Comparison of ENCODE assay signal across 32 cellular contexts in genomic region chr11:8381871-8382396, GRCh38.
"Had no signal": no experiment of that assay in that cellular context is flagged by ENCODE, and none has a peak within 500 bp of the region (broad histone marks: within the 10 kb centered on the region; RNA-seq: fewer than 3 reads in every experiment).

No MANE protein-coding gene starts in this region.

- H3K36me3 ChIP-seq: heart right ventricle, left lung, lower lobe of right lung, pancreas, sigmoid colon, upper lobe of left lung had no signal

- ATAC-seq: body of pancreas; effector memory CD8-positive, alpha-beta T cell; left lung; lower lobe of right lung; mucosa of descending colon; pancreas; psoas muscle had no signal

- H3K4me3 ChIP-seq: body of pancreas, dorsolateral prefrontal cortex, heart right ventricle, left lung, lower lobe of right lung, mucosa of descending colon, pancreas, psoas muscle, sigmoid colon, upper lobe of left lung had no signal

- H3K27me3 Mint-ChIP-seq: activated naive CD8-positive, alpha-beta T cell had no signal

- DNase-seq: activated CD4-positive, alpha-beta T cell treated with anti-CD3 and anti-CD28 coated beads for 48 hours; activated CD4-positive, alpha-beta T cell treated with anti-CD3 and anti-CD28 coated beads, Interleukin-2, amount 50 U/mL, for 48 hours; activated CD8-positive, alpha-beta memory T cell treated with anti-CD3 and anti-CD28 coated beads for 24 hours; activated effector memory CD4-positive, alpha-beta T cell treated with Interleukin-2 at 50 U/mL for 16 hours; activated naive CD4-positive, alpha-beta T cell treated with Interleukin-2 at 50 U/mL for 16 hours; anterior cingulate cortex; body of pancreas; dorsolateral prefrontal cortex; effector memory CD8-positive, alpha-beta T cell; erythroblast; heart right ventricle; left lung; lower lobe of right lung; mesendoderm; mucosa of descending colon; psoas muscle; sigmoid colon; small intestine; stimulated activated CD4-positive, alpha-beta T cell treated with anti-CD3 and anti-CD28 coated beads, Interleukin-15, amount 100 ng/mL, for 24 hours; stimulated activated CD4-positive, alpha-beta T cell treated with anti-CD3 and anti-CD28 coated beads, Interleukin-2, amount 100 ng/mL, for 24 hours; stimulated activated naive CD4-positive, alpha-beta T cell treated with Interleukin-2 at 50 U/mL for 16 hours; substantia nigra; SW 1271; T-helper 9 cell had no signal

- FAIRE-seq: colon, pancreas, small intestine, TTC549 had no signal

- H3K4me1 ChIP-seq: body of pancreas, heart right ventricle, left lung, lower lobe of right lung, pancreas, psoas muscle, sigmoid colon, upper lobe of left lung had no signal

- H3K9me3 ChIP-seq: body of pancreas, heart right ventricle, left lung, lower lobe of right lung, mucosa of descending colon, pancreas, psoas muscle, sigmoid colon, upper lobe of left lung had no signal

- H3K27ac Mint-ChIP-seq: activated naive CD8-positive, alpha-beta T cell; effector memory CD8-positive, alpha-beta T cell; nephron; T-helper 1 cell treated with Interleukin-12 subunit alpha and Interleukin-12 subunit beta and Interleukin-4 antibody, amounts not matched to agents 30 μg/mL and 1 μg/mL, for 36 hours had no signal

- H3K27me3 ChIP-seq: body of pancreas, dorsolateral prefrontal cortex, heart right ventricle, left lung, pancreas, sigmoid colon, upper lobe of left lung had no signal

- H3K27ac ChIP-seq: body of pancreas, dorsolateral prefrontal cortex, heart right ventricle, left lung, lower lobe of right lung, pancreas, psoas muscle, sigmoid colon, upper lobe of left lung, VCaP had no signal

- H3K4me3 Mint-ChIP-seq: activated naive CD8-positive, alpha-beta T cell; effector memory CD8-positive, alpha-beta T cell; nephron; T-helper 1 cell treated with Interleukin-12 subunit alpha and Interleukin-12 subunit beta and Interleukin-4 antibody, amounts not matched to agents 30 μg/mL and 1 μg/mL, for 36 hours had no signal

- H3K9me3 Mint-ChIP-seq: effector memory CD8-positive, alpha-beta T cell; T-helper 1 cell treated with Interleukin-12 subunit alpha and Interleukin-12 subunit beta and Interleukin-4 antibody, amounts not matched to agents 30 μg/mL and 1 μg/mL, for 36 hours had no signal

- H3K36me3 Mint-ChIP-seq: activated naive CD8-positive, alpha-beta T cell had no signal
